8 cellular contexts compared by ENCODE assay signal in genomic region chr6:158999669-159000403, GRCh38. TPM values are rescaled to one million over a fixed set of nuclear protein-coding genes. Genes with fewer than 3 reads are reported as not detected.
DNase-seq lines count a peak whose midpoint lies in the region; ATAC-seq and TF ChIP-seq lines count a peak whose summit lies in the region.

RSPH3 (minus strand) TSS chr6:159000202; CDS start chr6:158999550, 652 bp downstream.

- H3K4me3 ChIP-seq in OCI-LY1 (ENCODE audit: low read depth, low read length, poor library complexity, severe bottlenecking): peak within 1 kb of the TSS; percentile 80
- H3K4me3 ChIP-seq in epithelial cell of esophagus (ENCODE audit: low read length): peak within 1 kb of the TSS; percentile 87
- H3K4me3 ChIP-seq in mononuclear cell (ENCODE audit: low read length): peak within 1 kb of the TSS; percentile 79

- H3K4me1 ChIP-seq in OCI-LY1 (ENCODE audit: insufficient read depth, low read length, severe bottlenecking) (peaks cover 21% of the 10 kb centered on the region), mononuclear cell (ENCODE audit: insufficient read depth, low read length) (peaks cover 24% of the 10 kb centered on the region)

- H3K9ac ChIP-seq in OCI-LY1 (ENCODE audit: low read length): peak within 1 kb of the TSS; percentile 90

- peak; percentile 93 for ATAC-seq in GM21526 (IDR thresholded peaks at IDR 0.05; ENCODE audit: low FRiP score, unreplicated experiment)

- no peak within 1 kb of the TSS for H2AFZ ChIP-seq in OCI-LY1 (ENCODE audit: low read length)

- no peaks in the 10 kb centered on the region for H3F3A ChIP-seq in OCI-LY1 (ENCODE audit: insufficient read depth, low read length)

- peaks cover 4% of the 10 kb centered on the region; the same call in 1 of the 2 replicates for H3K36me3 ChIP-seq in OCI-LY1 (ENCODE audit: insufficient read depth, low read length)

- H3K9me3 ChIP-seq in OCI-LY1 (ENCODE audit: low read length) (no peaks in the 10 kb centered on the region), mononuclear cell (ENCODE audit: low read depth, low read length) (no peaks in the 10 kb centered on the region)

- DNase-seq in DMS114 treated with DMSO at 0.1 percent for 48 hours (lab: John Stamatoyannopoulos, UW; ENCODE audit: unreplicated experiment): peak; percentile 70
- peak; percentile 96 for DNase-seq in HuH-7 (ENCODE audit: low spot score)
- DNase-seq in activated T-cell treated with anti-CD3 and anti-CD28 coated beads for 24 hours (ENCODE audit: low read depth): peak; percentile 90
- peak; percentile 97 for DNase-seq in epithelial cell of esophagus (ENCODE audit: low read depth)
- peak; percentile 93 to 94 for DNase-seq in stimulated activated CD8-positive, alpha-beta memory T cell treated with anti-CD3 and anti-CD28 coated beads, Interleukin-2, amount 100 ng/mL, for 48 hours (ENCODE audit: low read depth in 2 of 2)

- no peaks in the 10 kb centered on the region for H4K20me1 ChIP-seq in OCI-LY1 (ENCODE audit: insufficient read depth, low read length)

- H3K27ac ChIP-seq in OCI-LY1 (ENCODE audit: low read depth, low read length, poor library complexity, severe bottlenecking): peak within 1 kb of the TSS; percentile 74

- no peaks in the 10 kb centered on the region for H3K27me3 ChIP-seq in OCI-LY1 (ENCODE audit: insufficient read depth, low read length)
- H3K27me3 ChIP-seq in mononuclear cell (ENCODE audit: insufficient read depth, low read length): no peaks in the 10 kb centered on the region

- TF ChIP-seq CTCF in OCI-LY1 (IDR thresholded peaks at IDR 0.05; ENCODE audit: low read length) (peak; percentile 22; the same call in 1 of the 2 replicates), epithelial cell of esophagus (IDR thresholded peaks at IDR 0.05; ENCODE audit: insufficient read depth, low read depth, low read length, missing control alignments) (peak; percentile 25)

- H3K4me2 ChIP-seq in OCI-LY1 (ENCODE audit: low read length): peak within 1 kb of the TSS; percentile 88

- H3K9me2 ChIP-seq in OCI-LY1 (ENCODE audit: low read depth, low read length): no peaks in the 10 kb centered on the region

- H3K79me2 ChIP-seq in OCI-LY1 (ENCODE audit: insufficient read depth, low read length): no peaks in the 10 kb centered on the region

RNA-seq across cellular contexts. Expression of gene RSPH3, which starts in this region (rescaled TPM):
- total RNA-seq in mononuclear cell: 1.3 TPM

Comparison
In these comparisons a context has a peak if more than half of its experiments do, and no peak if none do; other contexts are left out.
1. Peak in every context shown above with its lines: DNase-seq, ATAC-seq, H3K4me3 ChIP-seq and H3K27ac ChIP-seq.